ENCODE assay signal across 8 cellular contexts in the genomic region with DNA sequence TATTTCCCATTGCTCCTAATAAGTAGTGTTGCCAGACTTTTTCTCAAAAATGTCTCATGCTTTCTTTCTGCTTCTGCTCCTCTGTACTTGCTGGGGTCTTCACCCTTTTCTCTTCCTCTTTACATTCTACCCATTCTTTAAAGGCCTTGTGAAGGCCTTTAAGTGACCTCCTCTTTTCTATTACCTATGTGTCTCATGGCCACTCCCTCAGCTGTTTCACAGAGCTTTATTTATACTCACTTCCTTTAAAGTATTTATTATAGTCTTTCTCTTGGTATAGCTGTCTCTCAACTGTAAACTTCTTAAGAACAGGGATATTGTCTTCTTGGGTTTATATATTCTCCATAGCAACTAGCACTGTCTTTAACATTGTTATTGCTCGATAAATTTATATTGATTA. TPM values are rescaled to one million over a fixed set of nuclear protein-coding genes. Genes with fewer than 3 reads are reported as not detected.
DNase-seq lines count a peak whose midpoint lies in the region; TF ChIP-seq lines count a peak whose summit lies in the region.

No MANE protein-coding gene starts in this region.

- H3K4me1 ChIP-seq in ES-I3 (ENCODE audit: insufficient read depth, low read length) (no peaks in the 10 kb centered on the region), NT2/D1 (ENCODE audit: insufficient read depth, insufficient read length) (no peaks in the 10 kb centered on the region), endocrine pancreas (ENCODE audit: control insufficient read depth, insufficient read depth, low read length) (no peaks in the 10 kb centered on the region), osteoblast (ENCODE audit: insufficient read depth, low read length) (peaks cover 7% of the 10 kb centered on the region)

- peak overlapping the region; percentile 81 for H3K4me2 ChIP-seq in osteoblast (ENCODE audit: insufficient read depth, low read length)

- H4K20me1 ChIP-seq in osteoblast (ENCODE audit: insufficient read depth, low read length), result no peaks in the 10 kb centered on the region

- no peaks in the 10 kb centered on the region; the same call in 1 of the 2 replicates for H3K36me3 ChIP-seq in ES-I3 (ENCODE audit: insufficient read depth, low read length)
- peaks cover 32% of the 10 kb centered on the region for H3K36me3 ChIP-seq in NT2/D1 (ENCODE audit: insufficient read depth, insufficient read length, low read length)
- H3K36me3 ChIP-seq in endocrine pancreas (ENCODE audit: control insufficient read depth, insufficient read depth, low read length), result no peaks in the 10 kb centered on the region
- peaks cover 28% of the 10 kb centered on the region for H3K36me3 ChIP-seq in osteoblast (ENCODE audit: insufficient read depth, low read length)

- DNase-seq in NT2/D1 (ENCODE audit: low read depth, low spot score) (no peak), osteoblast (ENCODE audit: insufficient read length, low spot score, missing footprints) (no peak), GOT3 (lab: John Stamatoyannopoulos, UW) (no peak), T1000 (lab: John Stamatoyannopoulos, UW) (no peak), AG08395 (ENCODE audit: low spot score) (no peak), mucosa of gallbladder (ENCODE audit: low spot score) (no peak)

- H3K9ac ChIP-seq in ES-I3 (ENCODE audit: low read depth, low read length) (peak overlapping the region; percentile 92), NT2/D1 (ENCODE audit: insufficient read length, low read depth) (peak overlapping the region; percentile 27), endocrine pancreas (ENCODE audit: control insufficient read depth, insufficient read depth, low read length) (no peak overlapping the region)

- H3K4me3 ChIP-seq in NT2/D1 (ENCODE audit: insufficient read length, low read depth) (peak overlapping the region; percentile 91), endocrine pancreas (ENCODE audit: control insufficient read depth, insufficient read depth, low read length) (peak overlapping the region; percentile 94), osteoblast (ENCODE audit: insufficient read depth, low read length) (peak overlapping the region; percentile 77)

- no peak overlapping the region for H2AFZ ChIP-seq in osteoblast (ENCODE audit: low read length)

- TF ChIP-seq CTCF in osteoblast (IDR thresholded peaks at IDR 0.05; ENCODE audit: extremely low read depth, low read depth, low read length), result no peak

- H3K27ac ChIP-seq in osteoblast (ENCODE audit: low read depth, low read length), result no peak overlapping the region

- H3K27me3 ChIP-seq in NT2/D1 (ENCODE audit: insufficient read depth, insufficient read length) (no peaks in the 10 kb centered on the region), endocrine pancreas (ENCODE audit: control insufficient read depth, insufficient read depth, low read length) (no peaks in the 10 kb centered on the region), osteoblast (ENCODE audit: insufficient read depth, low read length) (no peaks in the 10 kb centered on the region)

- H3K9me3 ChIP-seq in ES-I3 (ENCODE audit: control insufficient read depth, insufficient read depth, low read length) (no peaks in the 10 kb centered on the region), NT2/D1 (ENCODE audit: insufficient read depth, low read length) (no peaks in the 10 kb centered on the region), endocrine pancreas (ENCODE audit: control insufficient read depth, low read length) (no peaks in the 10 kb centered on the region), osteoblast (ENCODE audit: low read depth, low read length) (no peaks in the 10 kb centered on the region)

- peaks cover 14% of the 10 kb centered on the region for H3K79me2 ChIP-seq in osteoblast (ENCODE audit: insufficient read depth, low read length)

RNA-seq across cellular contexts. Expression of a gene that starts 0.8 kb away (rescaled TPM):
- total RNA-seq in osteoblast (17.0 and 18.0 TPM in 2 replicates), mucosa of gallbladder (52.9 TPM)

RNA-seq across cellular contexts. Expression of a gene that starts 24.5 kb away (rescaled TPM):
- 0.36 and 0.59 TPM in 2 replicates for total RNA-seq in osteoblast
- not detected for total RNA-seq in mucosa of gallbladder
